ENCODE assay signal across 12 cellular contexts in the genomic region with DNA sequence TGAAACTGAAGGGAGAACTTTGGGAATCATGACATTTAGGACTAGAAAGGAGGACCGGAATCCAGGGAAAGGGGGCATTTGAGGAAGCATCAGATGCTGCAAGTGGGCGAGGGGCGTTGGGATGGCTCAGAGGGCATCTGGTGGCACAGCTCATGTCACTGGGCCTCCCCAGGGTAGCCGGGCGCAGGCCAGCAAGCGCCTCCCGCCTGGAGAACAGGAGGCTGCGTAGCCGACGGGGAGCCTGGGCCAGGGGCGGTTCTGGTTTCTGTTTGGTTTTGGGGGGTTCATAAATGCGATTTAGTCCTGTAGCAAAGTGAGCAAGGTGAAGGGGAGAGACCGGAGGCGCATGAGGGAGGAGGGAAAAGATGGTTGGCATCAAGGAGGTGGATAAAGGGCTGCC. TPM values are rescaled to one million over a fixed set of nuclear protein-coding genes. Genes with fewer than 3 reads are reported as not detected.
A peak's percentile ranks its signal among the peaks of the same experiment; 100 is the strongest.
DNase-seq lines count a peak whose midpoint lies in the region; ATAC-seq, FAIRE-seq and TF ChIP-seq lines count a peak whose summit lies in the region.
"Had no signal": no experiment of that assay in that cellular context is flagged by ENCODE, and none has a peak within 500 bp of the region (broad histone marks: within the 10 kb centered on the region; RNA-seq: fewer than 3 reads in every experiment).

No MANE protein-coding gene starts in this region.

- no peak overlapping the region for H4K91ac ChIP-seq in H9 (ENCODE audit: insufficient read length, low read depth, low read length)

- H3K4me2 ChIP-seq in H9 (ENCODE audit: insufficient read depth, insufficient read length, low read length): peak overlapping the region; percentile 24

- H3K56ac ChIP-seq in H9 (ENCODE audit: insufficient read length, low read depth, low read length): no peak overlapping the region

- no peaks in the 10 kb centered on the region for H4K20me1 ChIP-seq in H9 (ENCODE audit: control insufficient read depth, insufficient read depth, insufficient read length)

- ATAC-seq in T-helper 17 cell (no peak), foreskin keratinocyte (peak; percentile 4), pancreas (no peak), GM21526 (IDR thresholded peaks at IDR 0.05; ENCODE audit: low FRiP score, unreplicated experiment) (no peak), left lobe of liver (no peak), HG02623 (IDR thresholded peaks at IDR 0.05; ENCODE audit: unreplicated experiment) (no peak)
- ATAC-seq in activated CD8-positive, alpha-beta T cell treated with anti-CD3 and anti-CD28 coated beads for 36 hours: no peak

- no peak overlapping the region for H4K5ac ChIP-seq in H9 (ENCODE audit: insufficient read length, low read depth, low read length)

- no peak overlapping the region for H3K18ac ChIP-seq in H9 (ENCODE audit: insufficient read length, low read depth, low read length)

- H3K27me3 Mint-ChIP-seq in H9 (ENCODE audit: low read depth) (peaks cover 66% of the 10 kb centered on the region), T-helper 17 cell (peaks cover 55% of the 10 kb centered on the region)
- peaks cover 40% of the 10 kb centered on the region for H3K27me3 Mint-ChIP-seq in activated CD8-positive, alpha-beta T cell treated with anti-CD3 and anti-CD28 coated beads for 36 hours

- no peak overlapping the region for H2AFZ ChIP-seq in H9 (ENCODE audit: low read length)

- no peak overlapping the region for H2BK12ac ChIP-seq in H9 (ENCODE audit: insufficient read length, low read depth, low read length)

- no peaks in the 10 kb centered on the region for H3K79me1 ChIP-seq in H9 (ENCODE audit: insufficient read depth, low read depth, low read length, poor library complexity, severe bottlenecking)

- no peak overlapping the region for H2BK5ac ChIP-seq in H9 (ENCODE audit: insufficient read length, low read length)

- H3K36me3 ChIP-seq in pancreas: no peaks in the 10 kb centered on the region

- no peaks in the 10 kb centered on the region; a peak in 2 of 7 replicates for H3K36me3 Mint-ChIP-seq in H9 (ENCODE audit: insufficient read depth in 1 of 3, low read depth in 3 of 3)
- peaks cover 7% of the 10 kb centered on the region for H3K36me3 Mint-ChIP-seq in T-helper 17 cell (ENCODE audit: low read depth)
- H3K36me3 Mint-ChIP-seq in activated CD8-positive, alpha-beta T cell treated with anti-CD3 and anti-CD28 coated beads for 36 hours (ENCODE audit: low read depth): no peaks in the 10 kb centered on the region
- H3K36me3 Mint-ChIP-seq: activated CD4-positive, alpha-beta memory T cell treated with anti-CD3 and anti-CD28 coated beads for 36 hours had no signal

- H3K14ac ChIP-seq in H9 (ENCODE audit: insufficient read depth, low read length): peak overlapping the region; percentile 13; the same call in 1 of the 2 replicates

- H3K9me3 Mint-ChIP-seq in H9: no peaks in the 10 kb centered on the region; a peak in 1 of 5 replicates
- no peaks in the 10 kb centered on the region for H3K9me3 Mint-ChIP-seq in activated CD8-positive, alpha-beta T cell treated with anti-CD3 and anti-CD28 coated beads for 36 hours
- H3K9me3 Mint-ChIP-seq: activated CD4-positive, alpha-beta memory T cell treated with anti-CD3 and anti-CD28 coated beads for 36 hours had no signal

- H2BK20ac ChIP-seq in H9 (ENCODE audit: low read depth, low read length, poor library complexity, severe bottlenecking): no peak overlapping the region

- H3K4me1 ChIP-seq in H9 (ENCODE audit: insufficient read depth, low read length): no peaks in the 10 kb centered on the region; the same call in 1 of the 2 replicates
- peaks cover 8% of the 10 kb centered on the region for H3K4me1 ChIP-seq in foreskin keratinocyte
- H3K4me1 ChIP-seq in pancreas: peaks cover 0 to 30% (median 6%) of the 10 kb centered on the region in 3 donors

- no peak overlapping the region for H2BK15ac ChIP-seq in H9 (ENCODE audit: low read depth, low read length)

- H3K27ac ChIP-seq in H9 (ENCODE audit: insufficient read length, low read depth, low read length): no peak overlapping the region
- H3K27ac ChIP-seq in foreskin keratinocyte: no peak overlapping the region
- peak overlapping the region in 3 of 4 donors; percentile 75 to 89 (median 87) for H3K27ac ChIP-seq in pancreas
- H3K27ac ChIP-seq: HL-60 had no signal

- no peak for FAIRE-seq in pancreas (lab: Jason Lieb, UNC)
- FAIRE-seq: urothelium cell line had no signal

- H3K4me1 Mint-ChIP-seq in H9 (peaks cover 43 to 45% of the 10 kb centered on the region in 2 experiments), T-helper 17 cell (peaks cover 22% of the 10 kb centered on the region)
- peaks cover 2% of the 10 kb centered on the region for H3K4me1 Mint-ChIP-seq in activated CD8-positive, alpha-beta T cell treated with anti-CD3 and anti-CD28 coated beads for 36 hours (ENCODE audit: low read depth)

- DNase-seq in H9 (no peak), T-helper 17 cell (no peak), foreskin keratinocyte (no peak), pancreas (peak in 1 of 6 donors; percentile 77), left lobe of liver (ENCODE audit: low spot score) (no peak)
- DNase-seq in activated CD8-positive, alpha-beta T cell treated with anti-CD3 and anti-CD28 coated beads for 36 hours: no peak
- DNase-seq: activated CD4-positive, alpha-beta memory T cell treated with anti-CD3 and anti-CD28 coated beads for 36 hours had no signal

- H2AK5ac ChIP-seq in H9 (ENCODE audit: insufficient read length, low read length): no peak overlapping the region

- H3K27me3 ChIP-seq in H9 (ENCODE audit: insufficient read depth, low read length) (peaks cover 17% of the 10 kb centered on the region; the same call in 1 of the 2 replicates), foreskin keratinocyte (peaks cover 20% of the 10 kb centered on the region), pancreas (no peaks in the 10 kb centered on the region)

- H3K4ac ChIP-seq in H9 (ENCODE audit: low read depth, low read length): no peak overlapping the region

- POLR2A ChIA-PET in activated CD8-positive, alpha-beta T cell treated with anti-CD3 and anti-CD28 coated beads for 36 hours (lab: Charles Lee): no interaction called here

- no peak for TF ChIP-seq CTCF in H9 (conservative IDR thresholded peaks at IDR 0.05)
- no peak for TF ChIP-seq CTCF in foreskin keratinocyte (conservative IDR thresholded peaks at IDR 0.05)
- no peak for TF ChIP-seq CTCF in pancreas (IDR thresholded peaks at IDR 0.05)
- no peak for TF ChIP-seq CTCF in activated CD8-positive, alpha-beta T cell treated with anti-CD3 and anti-CD28 coated beads for 36 hours (IDR thresholded peaks at IDR 0.05)

- CTCF ChIA-PET in activated CD8-positive, alpha-beta T cell treated with anti-CD3 and anti-CD28 coated beads for 36 hours (lab: Charles Lee): no interaction called here

- H3K9ac ChIP-seq in H9 (ENCODE audit: extremely low read depth, insufficient read length, low read length): no peak overlapping the region

- peak overlapping the region in 3 of 4 donors; percentile 87 to 93 (median 91) for H3K4me3 ChIP-seq in pancreas

- H2BK120ac ChIP-seq in H9 (ENCODE audit: low read depth, low read length, poor library complexity, severe bottlenecking): no peak overlapping the region

- H3K27ac Mint-ChIP-seq in H9: no peak overlapping the region
- no peak overlapping the region for H3K27ac Mint-ChIP-seq in T-helper 17 cell
- H3K27ac Mint-ChIP-seq in activated CD8-positive, alpha-beta T cell treated with anti-CD3 and anti-CD28 coated beads for 36 hours: no peak overlapping the region
- H3K27ac Mint-ChIP-seq: activated CD4-positive, alpha-beta memory T cell treated with anti-CD3 and anti-CD28 coated beads for 36 hours had no signal

- H3K4me3 Mint-ChIP-seq in H9 (peak overlapping the region; percentile 65 to 79), T-helper 17 cell (peak overlapping the region; percentile 86)
- H3K4me3 Mint-ChIP-seq in activated CD8-positive, alpha-beta T cell treated with anti-CD3 and anti-CD28 coated beads for 36 hours: no peak overlapping the region
- H3K4me3 Mint-ChIP-seq: activated CD4-positive, alpha-beta memory T cell treated with anti-CD3 and anti-CD28 coated beads for 36 hours had no signal

- intact Hi-C loops in pancreas (cut with DNase I): no loop called here
- intact Hi-C loops in activated CD8-positive, alpha-beta T cell treated with anti-CD3 and anti-CD28 coated beads for 36 hours (cut with micrococcal nuclease): no loop called here

- WGBS in H9 (ENCODE audit: extremely low coverage, insufficient read length, low lambda C conversion rate): no CpG with 5 or more reads among the region's 14 CpGs
- WGBS in pancreas, 2 donors: 61% methylated on average over 14 of the region's 14 CpGs

- H4K8ac ChIP-seq in H9 (replicated peaks; ENCODE audit: insufficient read length, low read depth, low read length): no peak overlapping the region

- no peaks in the 10 kb centered on the region for H3K9me3 ChIP-seq in H9 (ENCODE audit: control insufficient read depth, low read depth, low read length)
- no peaks in the 10 kb centered on the region for H3K9me3 ChIP-seq in T-helper 17 cell (ENCODE audit: control insufficient read depth, low read length, poor library complexity, severe bottlenecking)
- H3K9me3 ChIP-seq in pancreas: no peaks in the 10 kb centered on the region

- no peaks in the 10 kb centered on the region for H3K79me2 ChIP-seq in H9 (ENCODE audit: insufficient read depth, low read length)

- H3K23ac ChIP-seq in H9 (ENCODE audit: insufficient read length, low read depth, low read length): no peak overlapping the region

- peaks cover 8% of the 10 kb centered on the region for H3K23me2 ChIP-seq in H9 (ENCODE audit: insufficient read length, low read depth, low read length, poor library complexity, severe bottlenecking)

- no peak overlapping the region for H3T11ph ChIP-seq in H9 (ENCODE audit: low read length)

RNA-seq across cellular contexts. Expression of a gene that starts 0.4 kb away (rescaled TPM):
- total RNA-seq in H9 (2021) (22.4 and 22.9 TPM in 2 replicates), T-helper 17 cell (1 to 10 TPM in 1 of 2 donors, under 1 TPM in 1; 0.81 to 1.1 TPM), foreskin keratinocyte (94.1 and 94.8 TPM in 2 replicates), pancreas (100 to 1,000 TPM in 1 of 6 donors, 10 to 100 TPM in 5; 37.5 to 101 (median 48.5) TPM), left lobe of liver (3.7 TPM)
- polyA plus RNA-seq in foreskin keratinocyte (76.9 and 79.1 TPM in 2 replicates), pancreas (10 to 100 TPM; 43.8 to 57.9 TPM)
- total RNA-seq in activated CD8-positive, alpha-beta T cell treated with anti-CD3 and anti-CD28 coated beads for 36 hours: not detected
- total RNA-seq: activated CD4-positive, alpha-beta memory T cell treated with anti-CD3 and anti-CD28 coated beads for 36 hours had no signal
- polyA plus RNA-seq: fibroblast of lung had no signal

Comparison
In these comparisons a context has a peak if more than half of its experiments do, and no peak if none do; other contexts are left out.
1. H3K27ac ChIP-seq: peak in pancreas (3 of 4); none in H9 (single experiment) and foreskin keratinocyte (single experiment).